Comparison of ENCODE assay signal across 1 cellular context in genomic region chr2:88136817-88137216, GRCh38.
A peak's percentile ranks its signal among the peaks of the same experiment; 100 is the strongest.
TF ChIP-seq lines count a peak whose summit lies in the region.

No MANE protein-coding gene starts in this region.

TF ChIP-seq in HepG2, 621 proteins besides CTCF, POLR2A, EP300 and RAD21 (continued from another document and continues in another):
- TF ChIP-seq ZNF670 (CRISPR knock-in tag; IDR thresholded peaks at IDR 0.05; ENCODE audit: borderline replicate concordance) (no peak), UBTF (CRISPR knock-in tag; IDR thresholded peaks at IDR 0.05) (no peak), AKAP8 (CRISPR knock-in tag; IDR thresholded peaks at IDR 0.05) (no peak), ZNF207 (IDR thresholded peaks at IDR 0.05; ENCODE audit: borderline replicate concordance) (no peak), MATR3 (CRISPR knock-in tag; IDR thresholded peaks at IDR 0.05) (no peak), HNF4A (CRISPR knock-in tag; IDR thresholded peaks at IDR 0.05) (no peak), ZNF784 (CRISPR knock-in tag; IDR thresholded peaks at IDR 0.05; ENCODE audit: borderline replicate concordance) (no peak), NFE2L2 (IDR thresholded peaks at IDR 0.05; ENCODE audit: low read length) (no peak), TRIM22 (IDR thresholded peaks at IDR 0.05) (no peak), ZNF44 (CRISPR knock-in tag; IDR thresholded peaks at IDR 0.05) (no peak), RBM22 (optimal IDR thresholded peaks at IDR 0.05; ENCODE audit: low read length) (no peak), PHB2 (IDR thresholded peaks at IDR 0.05; ENCODE audit: partially characterized antibody) (no peak), ZBTB38 (CRISPR knock-in tag; IDR thresholded peaks at IDR 0.05) (0 out of 2 replicates have a peak, but pooled peaks have one; percentile 17), THAP11 (CRISPR knock-in tag; IDR thresholded peaks at IDR 0.05) (0 out of 2 replicates have a peak, but pooled peaks have one; percentile 33), HCFC1 (IDR thresholded peaks at IDR 0.05; ENCODE audit: low read depth, low read length) (no peak), RXRA (CRISPR knock-in tag; IDR thresholded peaks at IDR 0.05) (peak; percentile 46; the same call in 1 of the 2 replicates), REL (CRISPR knock-in tag; conservative IDR thresholded peaks at IDR 0.05) (no peak), CEBPB (IDR thresholded peaks at IDR 0.05; ENCODE audit: borderline replicate concordance, low read depth, low read length) (peak; percentile 90; the same call in 1 of the 2 replicates), ZNF619 (CRISPR knock-in tag; IDR thresholded peaks at IDR 0.05) (no peak), MAFF (IDR thresholded peaks at IDR 0.05; ENCODE audit: low read depth, low read length) (no peak), ZNF280B (CRISPR knock-in tag; IDR thresholded peaks at IDR 0.05; ENCODE audit: borderline replicate concordance) (no peak), SYNCRIP (IDR thresholded peaks at IDR 0.05; ENCODE audit: insufficient read depth, low read depth, low read length) (no peak), CHCHD3 (CRISPR knock-in tag; IDR thresholded peaks at IDR 0.05) (no peak), ZNF710 (CRISPR knock-in tag; IDR thresholded peaks at IDR 0.05; ENCODE audit: borderline replicate concordance) (no peak), SRSF4 (IDR thresholded peaks at IDR 0.05; ENCODE audit: low read depth, low read length, poor library complexity, severe bottlenecking) (no peak), ZFX (CRISPR knock-in tag; IDR thresholded peaks at IDR 0.05; ENCODE audit: low read depth) (no peak), THAP9 (CRISPR knock-in tag; IDR thresholded peaks at IDR 0.05; ENCODE audit: borderline replicate concordance) (no peak), SMARCE1 (IDR thresholded peaks at IDR 0.05; ENCODE audit: borderline replicate concordance) (no peak), SMAD1 (CRISPR knock-in tag; IDR thresholded peaks at IDR 0.05; ENCODE audit: borderline replicate concordance, low read depth) (no peak), HHEX (CRISPR knock-in tag; IDR thresholded peaks at IDR 0.05) (no peak), ZBTB7A (CRISPR knock-in tag; IDR thresholded peaks at IDR 0.05) (no peak), SIN3A (IDR thresholded peaks at IDR 0.05; ENCODE audit: borderline replicate concordance, low read depth, low read length) (no peak), AKNA (CRISPR knock-in tag; IDR thresholded peaks at IDR 0.05; ENCODE audit: borderline replicate concordance) (no peak), YEATS4 (CRISPR knock-in tag; IDR thresholded peaks at IDR 0.05; ENCODE audit: borderline replicate concordance) (no peak), MLX (CRISPR knock-in tag; IDR thresholded peaks at IDR 0.05) (no peak), ZFP36L2 (CRISPR knock-in tag; IDR thresholded peaks at IDR 0.05) (0 out of 2 replicates have a peak, but pooled peaks have one; percentile 25), WIZ (CRISPR knock-in tag; IDR thresholded peaks at IDR 0.05) (no peak), ZNF772 (CRISPR knock-in tag; IDR thresholded peaks at IDR 0.05) (no peak), ZFAT (CRISPR knock-in tag; conservative IDR thresholded peaks at IDR 0.05) (no peak), KDM3A (CRISPR knock-in tag; IDR thresholded peaks at IDR 0.05; ENCODE audit: low read depth) (no peak), ZBTB43 (CRISPR knock-in tag; conservative IDR thresholded peaks at IDR 0.05) (0 out of 2 replicates have a peak, but pooled peaks have one; percentile 32), PAX8 (CRISPR knock-in tag; IDR thresholded peaks at IDR 0.05; ENCODE audit: borderline replicate concordance) (no peak), NR2F1 (CRISPR knock-in tag; IDR thresholded peaks at IDR 0.05) (no peak), ZNF431 (CRISPR knock-in tag; IDR thresholded peaks at IDR 0.05; ENCODE audit: borderline replicate concordance, low read depth) (no peak), SIX4 (CRISPR knock-in tag; IDR thresholded peaks at IDR 0.05) (peak; percentile 49)
